Comparison of ENCODE assay signal across 8 cellular contexts in the genomic region with DNA sequence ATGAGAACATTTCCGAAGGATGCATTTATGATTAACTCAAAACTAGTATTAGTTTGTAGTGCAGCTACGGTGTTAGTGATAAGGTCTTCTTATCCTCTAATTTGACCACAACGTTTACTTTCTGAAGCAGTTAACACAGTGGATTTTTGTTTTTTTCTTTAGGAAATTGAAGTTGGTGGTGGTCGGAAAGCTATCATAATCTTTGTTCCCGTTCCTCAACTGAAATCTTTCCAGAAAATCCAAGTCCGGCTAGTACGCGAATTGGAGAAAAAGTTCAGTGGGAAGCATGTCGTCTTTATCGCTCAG. TPM values are rescaled to one million over a fixed set of nuclear protein-coding genes. Genes with fewer than 3 reads are reported as not detected.
A peak's percentile ranks its signal among the peaks of the same experiment; 100 is the strongest.
DNase-seq lines count a peak whose midpoint lies in the region; ATAC-seq and TF ChIP-seq lines count a peak whose summit lies in the region.
"Not testable (repeated sequence)": the region's sequence is repeated elsewhere in the genome, so short reads cannot be mapped to it uniquely, and the experiment has no call there.

No MANE protein-coding gene starts in this region.

- TF ChIP-seq EP300 in sigmoid colon (IDR thresholded peaks at IDR 0.05): not testable (repeated sequence)

- H3K9me3 ChIP-seq in OCI-LY3 (ENCODE audit: insufficient read depth, low read length); mononuclear cell (ENCODE audit: low read depth, low read length); sigmoid colon; vagina: not testable (repeated sequence)

- not testable (repeated sequence) for H3K9me3 Mint-ChIP-seq in activated T-cell treated with anti-CD3 and anti-CD28 coated beads, Interleukin-2, amount 50 U/mL, for 24 hours; central memory CD8-positive, alpha-beta T cell; glutamatergic neuron (ENCODE audit: unreplicated experiment)

- not testable (repeated sequence) for TF ChIP-seq CTCF in OCI-LY3 (IDR thresholded peaks at IDR 0.05; ENCODE audit: low read depth, low read length); glutamatergic neuron (IDR thresholded peaks at IDR 0.05; ENCODE audit: partially characterized antibody, unreplicated experiment); sigmoid colon (IDR thresholded peaks at IDR 0.05); vagina (IDR thresholded peaks at IDR 0.05)

- not testable (repeated sequence) for TF ChIP-seq POLR2A in sigmoid colon (IDR thresholded peaks at IDR 0.05); vagina (IDR thresholded peaks at IDR 0.05)

- H3K36me3 ChIP-seq in OCI-LY3 (replicated peaks; ENCODE audit: low read depth, low read length): peaks cover 55% of the 10 kb centered on the region
- H3K36me3 ChIP-seq in sigmoid colon: peaks cover 17 to 51% (median 26%) of the 10 kb centered on the region in 4 donors
- peaks cover 0 to 46% of the 10 kb centered on the region in 2 donors for H3K36me3 ChIP-seq in vagina

- H3K36me3 Mint-ChIP-seq in activated T-cell treated with anti-CD3 and anti-CD28 coated beads, Interleukin-2, amount 50 U/mL, for 24 hours (ENCODE audit: low read depth): peaks cover 61% of the 10 kb centered on the region
- peaks cover 64% of the 10 kb centered on the region for H3K36me3 Mint-ChIP-seq in central memory CD8-positive, alpha-beta T cell (ENCODE audit: insufficient read depth)
- H3K36me3 Mint-ChIP-seq in glutamatergic neuron (ENCODE audit: unreplicated experiment): peaks cover 11% of the 10 kb centered on the region

- H3K4me2 ChIP-seq in OCI-LY3 (ENCODE audit: low read length): peak overlapping the region; percentile 88

- intact Hi-C loops in sigmoid colon (cut with DNase I): not testable (repeated sequence)
- intact Hi-C loops in vagina (cut with DNase I): loop anchor here (10.0 kb wide), 1 partner anchor 1921 kb away; no protein-coding TSS in a partner anchor

- H3K27me3 Mint-ChIP-seq in activated T-cell treated with anti-CD3 and anti-CD28 coated beads, Interleukin-2, amount 50 U/mL, for 24 hours; central memory CD8-positive, alpha-beta T cell; glutamatergic neuron (ENCODE audit: unreplicated experiment): not testable (repeated sequence)

- peaks cover 57% of the 10 kb centered on the region for H3K79me2 ChIP-seq in OCI-LY3 (ENCODE audit: low read length)

- H3K4me3 Mint-ChIP-seq in activated T-cell treated with anti-CD3 and anti-CD28 coated beads, Interleukin-2, amount 50 U/mL, for 24 hours: peak overlapping the region; percentile 99
- H3K4me3 Mint-ChIP-seq in central memory CD8-positive, alpha-beta T cell: peak overlapping the region; percentile 90
- H3K4me3 Mint-ChIP-seq in glutamatergic neuron (ENCODE audit: unreplicated experiment): peak overlapping the region; percentile 94

- peak overlapping the region; percentile 99 for H3K27ac Mint-ChIP-seq in activated T-cell treated with anti-CD3 and anti-CD28 coated beads, Interleukin-2, amount 50 U/mL, for 24 hours
- H3K27ac Mint-ChIP-seq in central memory CD8-positive, alpha-beta T cell (ENCODE audit: low read depth): peak overlapping the region; percentile 98
- peak overlapping the region; percentile 89 for H3K27ac Mint-ChIP-seq in glutamatergic neuron (ENCODE audit: unreplicated experiment)

- peaks cover 48% of the 10 kb centered on the region for H3K4me1 Mint-ChIP-seq in activated T-cell treated with anti-CD3 and anti-CD28 coated beads, Interleukin-2, amount 50 U/mL, for 24 hours (ENCODE audit: low read depth)
- peaks cover 42% of the 10 kb centered on the region for H3K4me1 Mint-ChIP-seq in central memory CD8-positive, alpha-beta T cell
- H3K4me1 Mint-ChIP-seq in glutamatergic neuron (ENCODE audit: low read depth, unreplicated experiment): peaks cover 25% of the 10 kb centered on the region

- H3K27ac ChIP-seq in OCI-LY3 (ENCODE audit: low read length) (peak overlapping the region; percentile 53), sigmoid colon (peak overlapping the region; percentile 87 to 95 (median 90)), vagina (peak overlapping the region; percentile 91)

- H3K4me1 ChIP-seq in OCI-LY3 (ENCODE audit: low read length) (peaks cover 36% of the 10 kb centered on the region), mononuclear cell (ENCODE audit: insufficient read depth, low read length) (peaks cover 22% of the 10 kb centered on the region), sigmoid colon (peaks cover 0 to 44% (median 38%) of the 10 kb centered on the region in 4 donors), vagina (peaks cover 50% of the 10 kb centered on the region)

- not testable (repeated sequence) for H2AFZ ChIP-seq in OCI-LY3 (ENCODE audit: low read depth, low read length)

- ATAC-seq in central memory CD8-positive, alpha-beta T cell (replicated peaks; ENCODE audit: extremely low read depth, poor library complexity, severe bottlenecking): not testable (repeated sequence)

- not testable (repeated sequence) for DNase-seq in activated T-cell treated with anti-CD3 and anti-CD28 coated beads, Interleukin-2, amount 50 U/mL, for 24 hours; central memory CD8-positive, alpha-beta T cell (ENCODE audit: low spot score in 2 of 2); glutamatergic neuron; sigmoid colon; vagina (ENCODE audit: extremely low spot score in 2 of 2)

- peak overlapping the region; percentile 95 for H3K4me3 ChIP-seq in GM08714 (ENCODE audit: low read length)
- peak overlapping the region; percentile 91 for H3K4me3 ChIP-seq in OCI-LY3 (ENCODE audit: low read length)
- H3K4me3 ChIP-seq in mononuclear cell (ENCODE audit: low read length): peak overlapping the region; percentile 61
- peak overlapping the region in 3 of 4 donors; percentile 84 to 88 (median 85) for H3K4me3 ChIP-seq in sigmoid colon
- H3K4me3 ChIP-seq in vagina: peak overlapping the region; percentile 85 to 95

- H3K27me3 ChIP-seq in OCI-LY3 (ENCODE audit: low read depth, low read length); mononuclear cell (ENCODE audit: insufficient read depth, low read length); sigmoid colon; vagina: not testable (repeated sequence)

- H4K20me1 ChIP-seq in OCI-LY3 (ENCODE audit: insufficient read depth, low read length): peaks cover 55% of the 10 kb centered on the region

- WGBS in sigmoid colon, 2 donors: 63 to 70% methylated on average over 10 of the region's 10 CpGs

- peak overlapping the region; percentile 92 for H3K9ac ChIP-seq in OCI-LY3 (ENCODE audit: low read length)

RNA-seq across cellular contexts. Expression of a gene that starts 1.2 kb away (rescaled TPM):
- total RNA-seq in glutamatergic neuron (ENCODE audit: unreplicated experiment) (729 TPM), mononuclear cell (1,928 TPM), sigmoid colon (1,000 to 10,000 TPM; 4,404 to 6,289 (median 5,620) TPM), vagina (2,989 TPM)
- 1,000 to 10,000 TPM; 1,874 to 3,184 (median 2,304) TPM for polyA plus RNA-seq in sigmoid colon

RNA-seq across cellular contexts. Expression of a gene that starts 18.1 kb away (rescaled TPM):
- total RNA-seq in glutamatergic neuron (ENCODE audit: unreplicated experiment): 34.6 TPM
- 26.2 TPM for total RNA-seq in mononuclear cell
- total RNA-seq in sigmoid colon: 10 to 100 TPM; 20.5 to 28.4 (median 23.9) TPM
- 10 to 100 TPM; 10.4 to 18.4 (median 10.8) TPM for polyA plus RNA-seq in sigmoid colon
- 17.2 TPM for total RNA-seq in vagina

RNA-seq across cellular contexts. Expression of a gene that starts 18.6 kb away (rescaled TPM):
- total RNA-seq in glutamatergic neuron (ENCODE audit: unreplicated experiment) (not detected), mononuclear cell (not detected), sigmoid colon (1 to 10 TPM; 2.3 to 8.2 (median 3.1) TPM), vagina (not detected)
- polyA plus RNA-seq in sigmoid colon: 1 to 10 TPM in 2 of 3 donors, under 1 TPM in 1; 0.92 to 3.0 (median 1.3) TPM

RNA-seq across cellular contexts. Expression of a gene that starts 56.9 kb away (rescaled TPM):
- total RNA-seq in glutamatergic neuron (ENCODE audit: unreplicated experiment) (16.0 TPM), mononuclear cell (25.6 TPM), sigmoid colon (100 to 1,000 TPM in 1 of 4 donors, 10 to 100 TPM in 3; 35.7 to 104 (median 77.1) TPM), vagina (26.3 TPM)
- polyA plus RNA-seq in sigmoid colon: 100 to 1,000 TPM in 2 of 3 donors, 10 to 100 TPM in 1; 47.4 to 114 (median 111) TPM
